In genomic region chrX:71254092-71254941, GRCh38 we compare ENCODE assay signal across 8 cellular contexts. TPM values are rescaled to one million over a fixed set of nuclear protein-coding genes. Genes with fewer than 3 reads are reported as not detected.
DNase-seq lines count a peak whose midpoint lies in the region; ATAC-seq, FAIRE-seq and TF ChIP-seq lines count a peak whose summit lies in the region.

Gene ZMYM3 (minus strand): TSS chrX:71254140. CDS start chrX:71253255, 885 bp downstream.

- H2AFZ ChIP-seq in parathyroid adenoma, result peak within 1 kb of the TSS; percentile 86

- intact Hi-C loops in Right ventricle myocardium superior (cut with DNase I) (no loop called here), tibial artery (cut with DNase I; ENCODE audit: low total_unique reads) (loop anchor here (10.0 kb wide), 1 partner anchor 110 kb away; the partner anchor contains the start of gene TAF1)

- H3K27me3 Mint-ChIP-seq in activated naive CD8-positive, alpha-beta T cell treated with anti-CD3 and anti-CD28 coated beads, Interleukin-2, amount 50 U/mL, for 24 hours, result no peaks in the 10 kb centered on the region

- H3K27me3 ChIP-seq in parathyroid adenoma (ENCODE audit: control insufficient read depth, insufficient read depth, low read length) (no peaks in the 10 kb centered on the region), tibial artery (no peaks in the 10 kb centered on the region)

- TF ChIP-seq CTCF in parathyroid adenoma (IDR thresholded peaks at IDR 0.05) (no peak), tibial artery (IDR thresholded peaks at IDR 0.05) (no peak)

- peak within 1 kb of the TSS; percentile 88 for H3K4me3 Mint-ChIP-seq in activated naive CD8-positive, alpha-beta T cell treated with anti-CD3 and anti-CD28 coated beads, Interleukin-2, amount 50 U/mL, for 24 hours

- no peaks in the 10 kb centered on the region for H3K79me2 ChIP-seq in parathyroid adenoma

- peak within 1 kb of the TSS; percentile 46 for H3K9ac ChIP-seq in parathyroid adenoma

- H3K4me1 Mint-ChIP-seq in activated naive CD8-positive, alpha-beta T cell treated with anti-CD3 and anti-CD28 coated beads, Interleukin-2, amount 50 U/mL, for 24 hours, result peaks cover 32% of the 10 kb centered on the region

- H3K9me3 ChIP-seq in parathyroid adenoma (ENCODE audit: control insufficient read depth, low read length) (no peaks in the 10 kb centered on the region), tibial artery (no peaks in the 10 kb centered on the region)

- H3K4me2 ChIP-seq in parathyroid adenoma (ENCODE audit: low read length), result peak within 1 kb of the TSS; percentile 87

- no peaks in the 10 kb centered on the region for H3K9me3 Mint-ChIP-seq in activated naive CD8-positive, alpha-beta T cell treated with anti-CD3 and anti-CD28 coated beads, Interleukin-2, amount 50 U/mL, for 24 hours

- peak within 1 kb of the TSS; percentile 88 for H3K27ac Mint-ChIP-seq in activated naive CD8-positive, alpha-beta T cell treated with anti-CD3 and anti-CD28 coated beads, Interleukin-2, amount 50 U/mL, for 24 hours

- peaks cover 7% of the 10 kb centered on the region for H3K36me3 Mint-ChIP-seq in activated naive CD8-positive, alpha-beta T cell treated with anti-CD3 and anti-CD28 coated beads, Interleukin-2, amount 50 U/mL, for 24 hours (ENCODE audit: low read depth)

- H3K36me3 ChIP-seq in parathyroid adenoma (ENCODE audit: control insufficient read depth, insufficient read depth, low read length), result no peaks in the 10 kb centered on the region
- H3K36me3 ChIP-seq in tibial artery, result peaks cover 5 to 12% (median 5%) of the 10 kb centered on the region in 3 donors

- H3K4me3 ChIP-seq in parathyroid adenoma (ENCODE audit: low read depth, low read length) (peak within 1 kb of the TSS; percentile 75), tibial artery (peak within 1 kb of the TSS; percentile 70 to 77)

- DNase-seq in GM12891 (ENCODE audit: insufficient read length, low spot score), result peak; percentile 74
- DNase-seq in NCI-H1436 treated with DMSO at 0.1 percent for 48 hours (lab: John Stamatoyannopoulos, UW), result peak; percentile 63
- peak; percentile 68 for DNase-seq in T follicular helper cell (ENCODE audit: low read depth)
- DNase-seq in activated naive CD8-positive, alpha-beta T cell treated with anti-CD3 and anti-CD28 coated beads, Interleukin-2, amount 50 U/mL, for 24 hours, result peak; percentile 78
- peak; percentile 92 for DNase-seq in Right ventricle myocardium superior
- peak; percentile 84 to 92 for DNase-seq in tibial artery

- FAIRE-seq in GM12891 (lab: Jason Lieb, UNC), result peak; percentile 93

- H3K27ac ChIP-seq in parathyroid adenoma, result peak within 1 kb of the TSS; percentile 85
- peak within 1 kb of the TSS; percentile 91 to 92 for H3K27ac ChIP-seq in tibial artery

- 0 out of 2 replicates have a peak, but pooled peaks have one; percentile 3 for TF ChIP-seq POLR2A in GM12891 (IDR thresholded peaks at IDR 0.05; ENCODE audit: low read depth, low read length)

- peaks cover 4% of the 10 kb centered on the region for H3K4me1 ChIP-seq in parathyroid adenoma
- H3K4me1 ChIP-seq in tibial artery, result peaks cover 0 to 17% (median 9%) of the 10 kb centered on the region in 4 donors

- ATAC-seq in HG02840 (IDR thresholded peaks at IDR 0.05; ENCODE audit: low FRiP score, unreplicated experiment) (peak; percentile 81), Right ventricle myocardium superior (ENCODE audit: poor library complexity) (peak; percentile 97)
- ATAC-seq in activated naive CD8-positive, alpha-beta T cell treated with anti-CD3 and anti-CD28 coated beads, Interleukin-2, amount 50 U/mL, for 24 hours, result peak; percentile 89

TF ChIP-seq in GM12891, 5 proteins besides CTCF, POLR2A, EP300 and RAD21:
- TF ChIP-seq POLR2AphosphoS5 (IDR thresholded peaks at IDR 0.05; ENCODE audit: low read depth, low read length) (no peak), POU2F2 (IDR thresholded peaks at IDR 0.05; ENCODE audit: low read depth, low read length) (no peak), PAX5 (IDR thresholded peaks at IDR 0.05; ENCODE audit: insufficient read depth, low read length, severe bottlenecking) (no peak), TAF1 (IDR thresholded peaks at IDR 0.05; ENCODE audit: low read depth, low read length) (no peak), SPI1 (IDR thresholded peaks at IDR 0.05; ENCODE audit: low read depth, low read length) (no peak)

RNA-seq across cellular contexts. Expression of gene ZMYM3, which starts in this region (rescaled TPM):
- 15.8 TPM for polyA plus RNA-seq in GM12891 (2012; ENCODE audit: low read depth, missing spikeins)
- 13.0 TPM for total RNA-seq in Right ventricle myocardium superior

Comparison
In these comparisons a context has a peak if more than half of its experiments do, and no peak if none do; other contexts are left out.
1. Peak in every context shown above with its lines: DNase-seq, ATAC-seq, H3K4me3 ChIP-seq and H3K27ac ChIP-seq.